1 cellular context compared by ENCODE assay signal in the genomic region with DNA sequence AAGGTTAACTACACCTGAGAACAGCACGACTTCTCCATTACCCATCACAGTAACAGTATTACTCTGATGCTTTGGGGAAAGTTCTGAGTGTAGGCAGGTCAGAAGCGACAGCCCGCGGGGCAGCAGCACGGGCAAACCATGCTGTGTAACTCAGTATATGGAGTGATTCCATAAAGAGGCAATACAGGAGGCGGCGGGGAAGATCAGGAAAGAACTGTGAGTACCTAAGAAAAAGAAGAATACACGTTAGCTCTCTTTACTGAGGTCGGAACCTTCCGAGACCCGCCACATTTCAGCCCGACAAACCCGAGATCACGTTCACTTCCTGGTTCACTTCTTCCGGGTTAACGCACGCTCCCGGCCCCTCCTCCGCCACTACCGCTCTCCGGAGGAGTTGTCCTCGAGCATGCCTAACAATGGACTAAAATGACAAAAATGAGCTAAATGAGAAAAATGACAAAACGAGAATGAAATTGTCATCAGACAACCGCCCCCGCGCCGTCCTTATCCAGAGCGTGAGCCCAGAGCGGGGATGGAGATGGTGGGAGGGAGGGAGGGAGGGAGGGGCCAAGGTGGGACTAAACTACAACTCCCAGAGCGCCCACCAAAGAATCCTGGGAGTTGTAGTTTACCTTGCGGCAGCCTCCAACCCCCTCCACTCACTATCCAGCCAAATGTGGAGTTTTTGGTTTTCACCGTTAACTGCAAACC.
A peak's percentile ranks its signal among the peaks of the same experiment; 100 is the strongest.
TF ChIP-seq lines count a peak whose summit lies in the region.

Gene MTRF1, minus strand, starts transcription at position 316 of the 711 bp plus-strand sequence. CDS start 2,669 bp downstream, outside the sequence.

TF ChIP-seq in HEK293, 187 proteins besides CTCF, POLR2A, EP300 and RAD21 (continued from another document and continues in another):
- peak; percentile 99 for TF ChIP-seq ZNF518A (tag by site-specific recombination; conservative IDR thresholded peaks at IDR 0.05; ENCODE audit: low read depth)
- no peak for TF ChIP-seq KLF7 (tag by site-specific recombination; IDR thresholded peaks at IDR 0.05; ENCODE audit: borderline replicate concordance)
- TF ChIP-seq OSR2 (tag by site-specific recombination; IDR thresholded peaks at IDR 0.05): no peak
- TF ChIP-seq ZNF791 (tag by site-specific recombination; IDR thresholded peaks at IDR 0.05): no peak
- peak; percentile 80 for TF ChIP-seq ZNF660 (tag by site-specific recombination; IDR thresholded peaks at IDR 0.05)
- TF ChIP-seq SP2 (tag by site-specific recombination; IDR thresholded peaks at IDR 0.05): peak; percentile 85
- TF ChIP-seq KLF9 (tag by site-specific recombination; IDR thresholded peaks at IDR 0.05; ENCODE audit: low read depth): 0 out of 2 replicates have a peak, but pooled peaks have one; percentile 53
- no peak for TF ChIP-seq ZNF549 (tag by site-specific recombination; IDR thresholded peaks at IDR 0.05)
- TF ChIP-seq, protein P1, sequence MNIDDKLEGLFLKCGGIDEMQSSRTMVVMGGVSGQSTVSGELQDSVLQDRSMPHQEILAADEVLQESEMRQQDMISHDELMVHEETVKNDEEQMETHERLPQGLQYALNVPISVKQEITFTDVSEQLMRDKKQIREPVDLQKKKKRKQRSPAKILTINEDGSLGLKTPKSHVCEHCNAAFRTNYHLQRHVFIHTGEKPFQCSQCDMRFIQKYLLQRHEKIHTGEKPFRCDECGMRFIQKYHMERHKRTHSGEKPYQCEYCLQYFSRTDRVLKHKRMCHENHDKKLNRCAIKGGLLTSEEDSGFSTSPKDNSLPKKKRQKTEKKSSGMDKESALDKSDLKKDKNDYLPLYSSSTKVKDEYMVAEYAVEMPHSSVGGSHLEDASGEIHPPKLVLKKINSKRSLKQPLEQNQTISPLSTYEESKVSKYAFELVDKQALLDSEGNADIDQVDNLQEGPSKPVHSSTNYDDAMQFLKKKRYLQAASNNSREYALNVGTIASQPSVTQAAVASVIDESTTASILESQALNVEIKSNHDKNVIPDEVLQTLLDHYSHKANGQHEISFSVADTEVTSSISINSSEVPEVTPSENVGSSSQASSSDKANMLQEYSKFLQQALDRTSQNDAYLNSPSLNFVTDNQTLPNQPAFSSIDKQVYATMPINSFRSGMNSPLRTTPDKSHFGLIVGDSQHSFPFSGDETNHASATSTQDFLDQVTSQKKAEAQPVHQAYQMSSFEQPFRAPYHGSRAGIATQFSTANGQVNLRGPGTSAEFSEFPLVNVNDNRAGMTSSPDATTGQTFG (tag by site-specific recombination; IDR thresholded peaks at IDR 0.05; ENCODE audit: borderline replicate concordance): no peak
- TF ChIP-seq REPIN1 (tag by site-specific recombination; IDR thresholded peaks at IDR 0.05; ENCODE audit: low read depth): peak; percentile 69; the same call in 1 of the 2 replicates
- no peak for TF ChIP-seq ZNF423 (tag by site-specific recombination; IDR thresholded peaks at IDR 0.05)
- no peak for TF ChIP-seq ZNF843 (tag by site-specific recombination; IDR thresholded peaks at IDR 0.05)
- no peak for TF ChIP-seq ZBTB48 (tag by site-specific recombination; IDR thresholded peaks at IDR 0.05)
- TF ChIP-seq ZBTB7A (tag by site-specific recombination; IDR thresholded peaks at IDR 0.05; ENCODE audit: low read depth): no peak
- no peak for TF ChIP-seq ZNF121 (tag by site-specific recombination; IDR thresholded peaks at IDR 0.05)
- TF ChIP-seq YY1 (tag by site-specific recombination; IDR thresholded peaks at IDR 0.05): peak; percentile 63
- no peak for TF ChIP-seq ZNF114 (tag by site-specific recombination; IDR thresholded peaks at IDR 0.05)
- TF ChIP-seq ZNF174 (tag by site-specific recombination; IDR thresholded peaks at IDR 0.05): no peak
- peak; percentile 87 for TF ChIP-seq ZBTB17 (tag by site-specific recombination; IDR thresholded peaks at IDR 0.05)
- TF ChIP-seq ZNF394 (tag by site-specific recombination; IDR thresholded peaks at IDR 0.05; ENCODE audit: borderline replicate concordance): no peak; the same call in 1 of the 2 replicates
- no peak for TF ChIP-seq ZNF449 (tag by site-specific recombination; IDR thresholded peaks at IDR 0.05)
- no peak for TF ChIP-seq ZNF426 (tag by site-specific recombination; IDR thresholded peaks at IDR 0.05)
- no peak for TF ChIP-seq ZNF664 (tag by site-specific recombination; IDR thresholded peaks at IDR 0.05)
- TF ChIP-seq, protein P2, sequence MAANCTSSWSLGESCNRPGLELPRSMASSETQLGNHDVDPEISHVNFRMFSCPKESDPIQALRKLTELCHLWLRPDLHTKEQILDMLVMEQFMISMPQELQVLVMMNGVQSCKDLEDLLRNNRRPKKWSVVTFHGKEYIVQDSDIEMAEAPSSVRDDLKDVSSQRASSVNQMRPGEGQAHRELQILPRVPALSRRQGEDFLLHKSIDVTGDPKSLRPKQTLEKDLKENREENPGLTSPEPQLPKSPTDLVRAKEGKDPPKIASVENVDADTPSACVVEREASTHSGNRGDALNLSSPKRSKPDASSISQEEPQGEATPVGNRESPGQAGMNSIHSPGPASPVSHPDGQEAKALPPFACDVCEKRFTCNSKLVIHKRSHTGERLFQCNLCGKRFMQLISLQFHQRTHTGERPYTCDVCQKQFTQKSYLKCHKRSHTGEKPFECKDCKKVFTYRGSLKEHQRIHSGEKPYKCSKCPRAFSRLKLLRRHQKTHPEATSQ (tag by site-specific recombination; IDR thresholded peaks at IDR 0.05): no peak
- TF ChIP-seq ZNF404 (tag by site-specific recombination; IDR thresholded peaks at IDR 0.05): no peak
- TF ChIP-seq ZNF184 (tag by site-specific recombination; IDR thresholded peaks at IDR 0.05): no peak
- no peak for TF ChIP-seq ZNF140 (tag by site-specific recombination; IDR thresholded peaks at IDR 0.05)
- no peak for TF ChIP-seq ZNF792 (tag by site-specific recombination; IDR thresholded peaks at IDR 0.05)
- 0 out of 2 replicates have a peak, but pooled peaks have one; percentile 65 for TF ChIP-seq GLI4 (tag by site-specific recombination; IDR thresholded peaks at IDR 0.05)
- TF ChIP-seq ZNF266 (tag by site-specific recombination; IDR thresholded peaks at IDR 0.05; ENCODE audit: low read depth): no peak
- TF ChIP-seq ZSCAN30 (tag by site-specific recombination; IDR thresholded peaks at IDR 0.05): peak; percentile 33; the same call in 1 of the 2 replicates
- TF ChIP-seq ZNF155 (tag by site-specific recombination; IDR thresholded peaks at IDR 0.05): no peak
- no peak for TF ChIP-seq MZF1 (tag by site-specific recombination; IDR thresholded peaks at IDR 0.05; ENCODE audit: borderline replicate concordance)
- no peak for TF ChIP-seq GFI1B (tag by site-specific recombination; IDR thresholded peaks at IDR 0.05)
- no peak for TF ChIP-seq ZNF112 (tag by site-specific recombination; IDR thresholded peaks at IDR 0.05)
- peak; percentile 53; the same call in 1 of the 2 replicates for TF ChIP-seq ZXDB (tag by site-specific recombination; IDR thresholded peaks at IDR 0.05)
- TF ChIP-seq, protein P3, sequence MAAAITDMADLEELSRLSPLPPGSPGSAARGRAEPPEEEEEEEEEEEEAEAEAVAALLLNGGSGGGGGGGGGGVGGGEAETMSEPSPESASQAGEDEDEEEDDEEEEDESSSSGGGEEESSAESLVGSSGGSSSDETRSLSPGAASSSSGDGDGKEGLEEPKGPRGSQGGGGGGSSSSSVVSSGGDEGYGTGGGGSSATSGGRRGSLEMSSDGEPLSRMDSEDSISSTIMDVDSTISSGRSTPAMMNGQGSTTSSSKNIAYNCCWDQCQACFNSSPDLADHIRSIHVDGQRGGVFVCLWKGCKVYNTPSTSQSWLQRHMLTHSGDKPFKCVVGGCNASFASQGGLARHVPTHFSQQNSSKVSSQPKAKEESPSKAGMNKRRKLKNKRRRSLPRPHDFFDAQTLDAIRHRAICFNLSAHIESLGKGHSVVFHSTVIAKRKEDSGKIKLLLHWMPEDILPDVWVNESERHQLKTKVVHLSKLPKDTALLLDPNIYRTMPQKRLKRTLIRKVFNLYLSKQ (tag by site-specific recombination; IDR thresholded peaks at IDR 0.05; ENCODE audit: borderline replicate concordance): no peak
- no peak; the same call in 1 of the 2 replicates for TF ChIP-seq KLF10 (tag by site-specific recombination; IDR thresholded peaks at IDR 0.05)
- no peak for TF ChIP-seq ZBTB10 (tag by site-specific recombination; IDR thresholded peaks at IDR 0.05)
- peak; percentile 61 for TF ChIP-seq SP7 (tag by site-specific recombination; IDR thresholded peaks at IDR 0.05)
- TF ChIP-seq ZBTB26 (tag by site-specific recombination; optimal IDR thresholded peaks at IDR 0.05): peak; percentile 68
- TF ChIP-seq ZNF658 (tag by site-specific recombination; IDR thresholded peaks at IDR 0.05): no peak
- peak; percentile 60 for TF ChIP-seq ZNF366 (tag by site-specific recombination; conservative IDR thresholded peaks at IDR 0.05)
- TF ChIP-seq ZNF211 (tag by site-specific recombination; IDR thresholded peaks at IDR 0.05; ENCODE audit: low read depth): no peak
- TF ChIP-seq ZNF2 (tag by site-specific recombination; IDR thresholded peaks at IDR 0.05): peak; percentile 89; the same call in 1 of the 2 replicates
